In genomic region chr11:33574366-33574765, GRCh38 we compare ENCODE assay signal across 15 cellular contexts.
DNase-seq lines count a peak whose midpoint lies in the region; ATAC-seq, FAIRE-seq and TF ChIP-seq lines count a peak whose summit lies in the region.
"Had no signal": no experiment of that assay in that cellular context is flagged by ENCODE, and none has a peak within 500 bp of the region (broad histone marks: within the 10 kb centered on the region; RNA-seq: fewer than 3 reads in every experiment).

No MANE protein-coding gene starts in this region.

- H3K9me3 ChIP-seq in kidney (ENCODE audit: control insufficient read depth in 1 of 2, low read length in 2 of 2), result no peaks in the 10 kb centered on the region

- no peak overlapping the region for H3K9ac ChIP-seq in kidney (ENCODE audit: low read length in 2 of 2)
- H3K9ac ChIP-seq: BLaER1 treated with 17β-estradiol and CSF1 and Interleukin-3, amounts not matched to agents 10 nM and 100 nM had no signal

- FAIRE-seq in GM12892 (lab: Jason Lieb, UNC) (peak; percentile 38), kidney (lab: Jason Lieb, UNC) (no peak)
- FAIRE-seq: GM18507 had no signal

- DNase-seq in EH (ENCODE audit: low read depth) (peak; percentile 14), GM12892 (ENCODE audit: insufficient read length) (no peak), NCI-H2171 treated with DMSO at 0.1 percent for 48 hours (lab: John Stamatoyannopoulos, UW) (peak; percentile 58), foreskin fibroblast (peak; percentile 21 to 52), Right ventricle myocardium inferior (ENCODE audit: missing footprints) (no peak), kidney (no peak)
- no peak for DNase-seq in stimulated activated CD4-positive, alpha-beta T cell treated with anti-CD3 and anti-CD28 coated beads, Interleukin-4, amount 100 ng/mL, for 24 hours
- DNase-seq: CD4-positive, CD25-positive, alpha-beta regulatory T cell; DMS79; EL; H9; Karpas-422 had no signal

- H3K27ac ChIP-seq in kidney (ENCODE audit: low read depth in 2 of 2, low read length in 2 of 2), result no peak overlapping the region
- H3K27ac ChIP-seq: BLaER1 treated with 17β-estradiol and CSF1 and Interleukin-3, amounts not matched to agents 10 nM and 100 nM had no signal

- no peak for ATAC-seq in Right ventricle myocardium inferior
- ATAC-seq: GM23338 had no signal

- intact Hi-C loops in Right ventricle myocardium inferior (cut with DNase I), result no loop called here
- intact Hi-C loops in kidney (cut with DNase I), result no loop called here

- H3K4me1 ChIP-seq in kidney (ENCODE audit: control insufficient read depth in 1 of 2, insufficient read depth in 1 of 2, low read depth in 1 of 2, low read length in 2 of 2), result no peaks in the 10 kb centered on the region
- H3K4me1 ChIP-seq: BLaER1 treated with 17β-estradiol and CSF1 and Interleukin-3, amounts not matched to agents 10 nM and 100 nM had no signal

- no peak for TF ChIP-seq CTCF in foreskin fibroblast (IDR thresholded peaks at IDR 0.05; ENCODE audit: low read depth, low read length)
- TF ChIP-seq CTCF in kidney (IDR thresholded peaks at IDR 0.05; ENCODE audit: borderline replicate concordance, extremely low read depth, insufficient read depth), result no peak

- no peaks in the 10 kb centered on the region for H3K36me3 ChIP-seq in kidney (ENCODE audit: control insufficient read depth in 1 of 2, insufficient read depth in 2 of 2, low read length in 2 of 2)
- H3K36me3 ChIP-seq: BLaER1 treated with 17β-estradiol and CSF1 and Interleukin-3, amounts not matched to agents 10 nM and 100 nM had no signal

- no peak for TF ChIP-seq POLR2A in GM12892 (IDR thresholded peaks at IDR 0.05; ENCODE audit: low read depth, low read length)

- H3K4me3 ChIP-seq in foreskin fibroblast (ENCODE audit: low read depth in 1 of 2, low read length in 2 of 2) (no peak overlapping the region), kidney (ENCODE audit: low read length in 2 of 2) (no peak overlapping the region)
- H3K4me3 ChIP-seq: BLaER1 treated with 17β-estradiol and CSF1 and Interleukin-3, amounts not matched to agents 10 nM and 100 nM; GM23338 had no signal

Comparison
In these comparisons a context has a peak if more than half of its experiments do, and no peak if none do; other contexts are left out.
1. DNase-seq: peak in EH (single experiment), NCI-H2171 treated with DMSO at 0.1 percent for 48 hours (single experiment) and foreskin fibroblast (2 of 2); none in GM12892 (single experiment), Right ventricle myocardium inferior (single experiment), stimulated activated CD4-positive, alpha-beta T cell treated with anti-CD3 and anti-CD28 coated beads, Interleukin-4, amount 100 ng/mL, for 24 hours (single experiment) and kidney (single experiment).